In the genomic region with DNA sequence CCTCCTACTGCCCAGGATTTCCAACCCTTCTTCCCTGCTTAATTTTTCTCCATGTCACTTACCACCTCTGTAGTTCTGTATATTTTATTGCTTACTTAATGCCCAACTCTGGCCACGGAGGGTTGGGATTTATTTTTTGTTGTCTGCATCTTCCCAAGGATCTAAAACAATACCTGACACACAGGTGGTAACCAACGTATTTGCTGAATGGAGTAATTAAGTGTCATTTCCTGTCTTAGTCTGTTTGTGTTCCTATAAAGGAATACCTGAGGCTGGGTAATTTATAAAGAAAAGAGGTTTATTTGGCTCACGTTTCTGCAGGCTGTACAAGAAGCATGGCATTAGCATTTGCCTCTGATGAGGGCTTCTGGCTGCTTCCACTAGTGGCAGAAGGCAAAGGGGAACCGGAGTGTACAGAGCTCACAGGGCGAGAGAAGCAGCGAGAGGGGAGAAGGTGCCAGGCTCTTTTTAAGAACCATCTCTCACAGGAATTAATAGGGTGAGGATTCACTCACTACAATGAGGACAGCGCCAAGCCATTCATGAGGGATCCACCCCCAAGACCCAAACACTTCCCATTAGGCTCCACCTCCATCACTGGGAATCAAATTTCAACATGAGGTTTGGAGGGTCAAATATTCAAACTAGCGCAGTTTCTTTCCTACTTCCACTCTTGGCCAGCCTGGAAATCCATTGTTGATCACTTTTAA, we compare ENCODE assay signal across 2 cellular contexts.
A peak's percentile ranks its signal among the peaks of the same experiment; 100 is the strongest.
TF ChIP-seq lines count a peak whose summit lies in the region.

No MANE protein-coding gene starts in this region.

TF ChIP-seq in K562, 482 proteins besides CTCF, POLR2A, EP300 and RAD21 (continued from another document):
- no peak for TF ChIP-seq EHMT2 (IDR thresholded peaks at IDR 0.05)
- 0 out of 2 replicates have a peak, but pooled peaks have one; percentile 69 for TF ChIP-seq SMARCA4 (IDR thresholded peaks at IDR 0.05)
- TF ChIP-seq CHD1 (IDR thresholded peaks at IDR 0.05; ENCODE audit: low read length), result no peak
- TF ChIP-seq TARDBP (IDR thresholded peaks at IDR 0.05), result 0 out of 2 replicates have a peak, but pooled peaks have one; percentile 22
- TF ChIP-seq NRF1 (conservative IDR thresholded peaks at IDR 0.05 in 1 of 2, IDR thresholded peaks at IDR 0.05 in 1 of 2), result peak in 1 of 2 experiments; percentile 23; a peak in 1 of 4 replicates
- TF ChIP-seq, protein P1, sequence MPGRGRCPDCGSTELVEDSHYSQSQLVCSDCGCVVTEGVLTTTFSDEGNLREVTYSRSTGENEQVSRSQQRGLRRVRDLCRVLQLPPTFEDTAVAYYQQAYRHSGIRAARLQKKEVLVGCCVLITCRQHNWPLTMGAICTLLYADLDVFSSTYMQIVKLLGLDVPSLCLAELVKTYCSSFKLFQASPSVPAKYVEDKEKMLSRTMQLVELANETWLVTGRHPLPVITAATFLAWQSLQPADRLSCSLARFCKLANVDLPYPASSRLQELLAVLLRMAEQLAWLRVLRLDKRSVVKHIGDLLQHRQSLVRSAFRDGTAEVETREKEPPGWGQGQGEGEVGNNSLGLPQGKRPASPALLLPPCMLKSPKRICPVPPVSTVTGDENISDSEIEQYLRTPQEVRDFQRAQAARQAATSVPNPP (IDR thresholded peaks at IDR 0.05; ENCODE audit: borderline replicate concordance, insufficient read depth, insufficient read length), result no peak
- peak; percentile 5; the same call in 1 of the 2 replicates for TF ChIP-seq ADNP (tag; IDR thresholded peaks at IDR 0.05)
- TF ChIP-seq, protein P2, sequence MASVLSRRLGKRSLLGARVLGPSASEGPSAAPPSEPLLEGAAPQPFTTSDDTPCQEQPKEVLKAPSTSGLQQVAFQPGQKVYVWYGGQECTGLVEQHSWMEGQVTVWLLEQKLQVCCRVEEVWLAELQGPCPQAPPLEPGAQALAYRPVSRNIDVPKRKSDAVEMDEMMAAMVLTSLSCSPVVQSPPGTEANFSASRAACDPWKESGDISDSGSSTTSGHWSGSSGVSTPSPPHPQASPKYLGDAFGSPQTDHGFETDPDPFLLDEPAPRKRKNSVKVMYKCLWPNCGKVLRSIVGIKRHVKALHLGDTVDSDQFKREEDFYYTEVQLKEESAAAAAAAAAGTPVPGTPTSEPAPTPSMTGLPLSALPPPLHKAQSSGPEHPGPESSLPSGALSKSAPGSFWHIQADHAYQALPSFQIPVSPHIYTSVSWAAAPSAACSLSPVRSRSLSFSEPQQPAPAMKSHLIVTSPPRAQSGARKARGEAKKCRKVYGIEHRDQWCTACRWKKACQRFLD (CRISPR knock-in tag; IDR thresholded peaks at IDR 0.05), result 0 out of 2 replicates have a peak, but pooled peaks have one; percentile 31
- TF ChIP-seq ZNF766 (CRISPR knock-in tag; conservative IDR thresholded peaks at IDR 0.05), result 0 out of 2 replicates have a peak, but pooled peaks have one; percentile 58
- TF ChIP-seq, protein P3, sequence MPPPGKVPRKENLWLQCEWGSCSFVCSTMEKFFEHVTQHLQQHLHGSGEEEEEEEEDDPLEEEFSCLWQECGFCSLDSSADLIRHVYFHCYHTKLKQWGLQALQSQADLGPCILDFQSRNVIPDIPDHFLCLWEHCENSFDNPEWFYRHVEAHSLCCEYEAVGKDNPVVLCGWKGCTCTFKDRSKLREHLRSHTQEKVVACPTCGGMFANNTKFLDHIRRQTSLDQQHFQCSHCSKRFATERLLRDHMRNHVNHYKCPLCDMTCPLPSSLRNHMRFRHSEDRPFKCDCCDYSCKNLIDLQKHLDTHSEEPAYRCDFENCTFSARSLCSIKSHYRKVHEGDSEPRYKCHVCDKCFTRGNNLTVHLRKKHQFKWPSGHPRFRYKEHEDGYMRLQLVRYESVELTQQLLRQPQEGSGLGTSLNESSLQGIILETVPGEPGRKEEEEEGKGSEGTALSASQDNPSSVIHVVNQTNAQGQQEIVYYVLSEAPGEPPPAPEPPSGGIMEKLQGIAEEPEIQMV (tag; conservative IDR thresholded peaks at IDR 0.05; ENCODE audit: low read depth), result 0 out of 2 replicates have a peak, but pooled peaks have one; percentile 28
TF ChIP-seq in K562: peak in this region for 8.

TF ChIP-seq in liver, 16 proteins besides CTCF, POLR2A, EP300 and RAD21 (continued from another document):
- TF ChIP-seq, protein P4, sequence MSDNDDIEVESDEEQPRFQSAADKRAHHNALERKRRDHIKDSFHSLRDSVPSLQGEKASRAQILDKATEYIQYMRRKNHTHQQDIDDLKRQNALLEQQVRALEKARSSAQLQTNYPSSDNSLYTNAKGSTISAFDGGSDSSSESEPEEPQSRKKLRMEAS (IDR thresholded peaks at IDR 0.05), result no peak
- peak; percentile 14 to 24 for TF ChIP-seq HNF4A (conservative IDR thresholded peaks at IDR 0.05)
- no peak for TF ChIP-seq FOXA1 (IDR thresholded peaks at IDR 0.05)
- TF ChIP-seq, protein P5, sequence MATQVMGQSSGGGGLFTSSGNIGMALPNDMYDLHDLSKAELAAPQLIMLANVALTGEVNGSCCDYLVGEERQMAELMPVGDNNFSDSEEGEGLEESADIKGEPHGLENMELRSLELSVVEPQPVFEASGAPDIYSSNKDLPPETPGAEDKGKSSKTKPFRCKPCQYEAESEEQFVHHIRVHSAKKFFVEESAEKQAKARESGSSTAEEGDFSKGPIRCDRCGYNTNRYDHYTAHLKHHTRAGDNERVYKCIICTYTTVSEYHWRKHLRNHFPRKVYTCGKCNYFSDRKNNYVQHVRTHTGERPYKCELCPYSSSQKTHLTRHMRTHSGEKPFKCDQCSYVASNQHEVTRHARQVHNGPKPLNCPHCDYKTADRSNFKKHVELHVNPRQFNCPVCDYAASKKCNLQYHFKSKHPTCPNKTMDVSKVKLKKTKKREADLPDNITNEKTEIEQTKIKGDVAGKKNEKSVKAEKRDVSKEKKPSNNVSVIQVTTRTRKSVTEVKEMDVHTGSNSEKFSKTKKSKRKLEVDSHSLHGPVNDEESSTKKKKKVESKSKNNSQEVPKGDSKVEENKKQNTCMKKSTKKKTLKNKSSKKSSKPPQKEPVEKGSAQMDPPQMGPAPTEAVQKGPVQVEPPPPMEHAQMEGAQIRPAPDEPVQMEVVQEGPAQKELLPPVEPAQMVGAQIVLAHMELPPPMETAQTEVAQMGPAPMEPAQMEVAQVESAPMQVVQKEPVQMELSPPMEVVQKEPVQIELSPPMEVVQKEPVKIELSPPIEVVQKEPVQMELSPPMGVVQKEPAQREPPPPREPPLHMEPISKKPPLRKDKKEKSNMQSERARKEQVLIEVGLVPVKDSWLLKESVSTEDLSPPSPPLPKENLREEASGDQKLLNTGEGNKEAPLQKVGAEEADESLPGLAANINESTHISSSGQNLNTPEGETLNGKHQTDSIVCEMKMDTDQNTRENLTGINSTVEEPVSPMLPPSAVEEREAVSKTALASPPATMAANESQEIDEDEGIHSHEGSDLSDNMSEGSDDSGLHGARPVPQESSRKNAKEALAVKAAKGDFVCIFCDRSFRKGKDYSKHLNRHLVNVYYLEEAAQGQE (IDR thresholded peaks at IDR 0.05), result peak; percentile 47
- TF ChIP-seq YY1 (IDR thresholded peaks at IDR 0.05), result peak; percentile 37
